ENCODE assay signal across 23 cellular contexts in the genomic region with DNA sequence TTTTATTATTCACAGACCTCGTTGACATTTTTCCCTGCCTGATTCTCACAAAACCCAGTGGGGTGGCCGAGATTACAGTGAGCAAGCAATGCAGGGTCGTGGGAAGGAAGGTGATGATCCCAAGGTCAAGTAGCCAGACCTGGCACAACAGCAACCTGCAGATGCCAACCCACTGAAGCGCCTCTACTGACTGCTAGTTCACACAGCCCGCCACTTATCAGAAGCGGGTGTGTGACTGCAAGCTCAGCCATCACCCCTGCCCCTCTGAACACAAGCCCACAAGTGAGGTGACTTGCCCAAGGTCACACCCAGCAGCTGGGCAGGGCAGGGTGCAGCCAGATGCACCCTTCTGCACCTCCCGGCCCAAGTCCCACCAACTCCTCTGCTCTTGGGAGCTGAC. TPM values are rescaled to one million over a fixed set of nuclear protein-coding genes. Genes with fewer than 3 reads are reported as not detected.
A peak's percentile ranks its signal among the peaks of the same experiment; 100 is the strongest.
DNase-seq lines count a peak whose midpoint lies in the region; ATAC-seq and TF ChIP-seq lines count a peak whose summit lies in the region.
"Had no signal": no experiment of that assay in that cellular context is flagged by ENCODE, and none has a peak within 500 bp of the region (broad histone marks: within the 10 kb centered on the region; RNA-seq: fewer than 3 reads in every experiment).

No MANE protein-coding gene starts in this region.

- POLR2A ChIA-PET in OCI-LY7 (lab: Charles Lee), result interaction anchor here (0.6 to 1.8 kb wide), 2 partner anchors 12 to 205 kb away, joined by 5 to 10 read pairs; no protein-coding TSS in a partner anchor
- POLR2A ChIA-PET in naive thymus-derived CD4-positive, alpha-beta T cell (lab: Charles Lee), result interaction anchor here (1.9 kb wide), 1 partner anchor 12 kb away, joined by 6 read pairs; no protein-coding TSS in a partner anchor
- POLR2A ChIA-PET in HEK293T (lab: Yijun Ruan, JAX), result no interaction called here

- H3K36me3 Mint-ChIP-seq in activated T-cell treated with anti-CD3 and anti-CD28 coated beads, Interleukin-2, amount 50 U/mL, for 24 hours (ENCODE audit: low read depth), result peaks cover 75% of the 10 kb centered on the region
- peaks cover 2 to 7% of the 10 kb centered on the region in 2 donors for H3K36me3 Mint-ChIP-seq in activated T-cell treated with anti-CD3 and anti-CD28 coated beads, Interleukin-2, amount 50 U/mL, for 72 hours (ENCODE audit: insufficient read depth in 2 of 2)
- H3K36me3 Mint-ChIP-seq in naive thymus-derived CD4-positive, alpha-beta T cell, result peaks cover 3 to 8% (median 6%) of the 10 kb centered on the region in 5 donors

- H3K4me1 ChIP-seq in OCI-LY7 (ENCODE audit: insufficient read depth, low read length, poor library complexity, severe bottlenecking), result peaks cover 23% of the 10 kb centered on the region
- H3K4me1 ChIP-seq in right cardiac atrium (ENCODE audit: control insufficient read depth, insufficient read depth, low read length), result no peaks in the 10 kb centered on the region
- H3K4me1 ChIP-seq in naive thymus-derived CD4-positive, alpha-beta T cell (ENCODE audit: control insufficient read depth in 2 of 2, insufficient read depth in 2 of 2, low read length in 2 of 2), result peaks cover 0 to 5% of the 10 kb centered on the region in 2 donors

- no peaks in the 10 kb centered on the region for H3K9me2 ChIP-seq in OCI-LY7 (ENCODE audit: insufficient read depth, low read length)

- H4K20me1 ChIP-seq in OCI-LY7 (ENCODE audit: insufficient read depth, low read length), result no peaks in the 10 kb centered on the region

- no peak overlapping the region for H2AFZ ChIP-seq in OCI-LY7 (ENCODE audit: low read length)

- H3K4me1 Mint-ChIP-seq in activated T-cell treated with anti-CD3 and anti-CD28 coated beads, Interleukin-2, amount 50 U/mL, for 24 hours (ENCODE audit: low read depth), result peaks cover 31% of the 10 kb centered on the region
- peaks cover 30% of the 10 kb centered on the region for H3K4me1 Mint-ChIP-seq in activated T-cell treated with anti-CD3 and anti-CD28 coated beads, Interleukin-2, amount 50 U/mL, for 72 hours (ENCODE audit: low read depth)
- H3K4me1 Mint-ChIP-seq in naive thymus-derived CD4-positive, alpha-beta T cell, result peaks cover 3 to 29% (median 17%) of the 10 kb centered on the region in 7 donors

- H3K79me2 ChIP-seq in OCI-LY7 (ENCODE audit: insufficient read depth, low read depth, low read length), result peaks cover 77% of the 10 kb centered on the region

- H3K4me3 ChIP-seq in OCI-LY7 (ENCODE audit: low read depth, low read length, poor library complexity, severe bottlenecking) (no peak overlapping the region), right cardiac atrium (ENCODE audit: low read length) (no peak overlapping the region)
- H3K4me3 ChIP-seq in naive thymus-derived CD4-positive, alpha-beta T cell (ENCODE audit: low read length), result no peak overlapping the region
- H3K4me3 ChIP-seq: dorsolateral prefrontal cortex, ovary, upper lobe of left lung had no signal

- TF ChIP-seq CTCF in OCI-LY7 (conservative IDR thresholded peaks at IDR 0.05; ENCODE audit: low read length), result no peak

- WGBS in right cardiac atrium, result 64% methylated on average over 7 of the region's 7 CpGs

- CTCF ChIA-PET in OCI-LY7 (lab: Charles Lee; ENCODE audit: unreplicated experiment) (no interaction called here), HEK293T (lab: Yijun Ruan, JAX) (interaction anchor here (2.5 kb wide), 1 partner anchor 12 kb away, joined by 8 read pairs; no protein-coding TSS in a partner anchor)
- CTCF ChIA-PET in naive thymus-derived CD4-positive, alpha-beta T cell (lab: Charles Lee), result interaction anchor here (1.1 kb wide), 1 partner anchor 59 kb away, joined by 3 read pairs; no protein-coding TSS in a partner anchor

- H3K27ac Mint-ChIP-seq in activated T-cell treated with anti-CD3 and anti-CD28 coated beads, Interleukin-2, amount 50 U/mL, for 24 hours, result peak overlapping the region; percentile 52
- H3K27ac Mint-ChIP-seq in activated T-cell treated with anti-CD3 and anti-CD28 coated beads, Interleukin-2, amount 50 U/mL, for 72 hours, result no peak overlapping the region
- peak overlapping the region in 1 of 9 donors; percentile 19 for H3K27ac Mint-ChIP-seq in naive thymus-derived CD4-positive, alpha-beta T cell
- H3K27ac Mint-ChIP-seq: activated naive CD4-positive, alpha-beta T cell treated with anti-CD3 and anti-CD28 coated beads, Interleukin-2, amount 50 U/mL, for 24 hours had no signal

- intact Hi-C loops in OCI-LY7 (cut with micrococcal nuclease; ENCODE audit: unreplicated experiment), result no loop called here
- intact Hi-C loops in right cardiac atrium (cut with DNase I), result no loop called here
- intact Hi-C loops in posterior vena cava (cut with DNase I), result no loop called here
- intact Hi-C loops in naive thymus-derived CD4-positive, alpha-beta T cell (cut with micrococcal nuclease), result no loop called here

- no TSS peak for BruUV-seq in OCI-LY7 (replicated peaks; lab: Mats Ljungman, UMichigan)

- no peak for ATAC-seq in activated T-cell treated with anti-CD3 and anti-CD28 coated beads, Interleukin-2, amount 50 U/mL, for 72 hours (replicated peaks in 1 of 2)
- ATAC-seq in right cardiac atrium, result no peak
- ATAC-seq in naive thymus-derived CD4-positive, alpha-beta T cell, result no peak
- ATAC-seq: activated T-cell treated with anti-CD3 and anti-CD28 coated beads, Interleukin-2, amount 50 U/mL, for 4 hours; Panc1 had no signal

- H3K9me3 ChIP-seq in OCI-LY7 (ENCODE audit: low read length) (no peaks in the 10 kb centered on the region), right cardiac atrium (ENCODE audit: control insufficient read depth, low read length) (no peaks in the 10 kb centered on the region)
- no peaks in the 10 kb centered on the region for H3K9me3 ChIP-seq in naive thymus-derived CD4-positive, alpha-beta T cell (ENCODE audit: control insufficient read depth in 2 of 3, low read length in 3 of 3)
- H3K9me3 ChIP-seq: ovary, upper lobe of left lung had no signal

- no peaks in the 10 kb centered on the region for H3K27me3 Mint-ChIP-seq in activated T-cell treated with anti-CD3 and anti-CD28 coated beads, Interleukin-2, amount 50 U/mL, for 24 hours
- H3K27me3 Mint-ChIP-seq in activated T-cell treated with anti-CD3 and anti-CD28 coated beads, Interleukin-2, amount 50 U/mL, for 72 hours (ENCODE audit: low read depth), result no peaks in the 10 kb centered on the region
- no peaks in the 10 kb centered on the region for H3K27me3 Mint-ChIP-seq in naive thymus-derived CD4-positive, alpha-beta T cell
- H3K27me3 Mint-ChIP-seq: activated naive CD4-positive, alpha-beta T cell treated with anti-CD3 and anti-CD28 coated beads, Interleukin-2, amount 50 U/mL, for 24 hours had no signal

- no peak overlapping the region for H3K4me2 ChIP-seq in OCI-LY7 (ENCODE audit: low read length)
- H3K4me2 ChIP-seq: KMS-11 had no signal

- peaks cover 68% of the 10 kb centered on the region for H3K36me3 ChIP-seq in OCI-LY7 (ENCODE audit: insufficient read depth, low read length)
- peaks cover 0 to 20% (median 8%) of the 10 kb centered on the region in 3 experiments for H3K36me3 ChIP-seq in naive thymus-derived CD4-positive, alpha-beta T cell (ENCODE audit: control insufficient read depth in 2 of 3, insufficient read depth in 3 of 3, low read length in 3 of 3)
- H3K36me3 ChIP-seq: ovary had no signal

- H3K4me3 Mint-ChIP-seq in activated T-cell treated with anti-CD3 and anti-CD28 coated beads, Interleukin-2, amount 50 U/mL, for 24 hours, result no peak overlapping the region
- no peak overlapping the region for H3K4me3 Mint-ChIP-seq in activated T-cell treated with anti-CD3 and anti-CD28 coated beads, Interleukin-2, amount 50 U/mL, for 72 hours
- no peak overlapping the region for H3K4me3 Mint-ChIP-seq in naive thymus-derived CD4-positive, alpha-beta T cell
- H3K4me3 Mint-ChIP-seq: activated naive CD4-positive, alpha-beta T cell treated with anti-CD3 and anti-CD28 coated beads, Interleukin-2, amount 50 U/mL, for 24 hours; activated T-cell treated with anti-CD3 and anti-CD28 coated beads, Interleukin-2, amount 50 U/mL, for 4 hours had no signal

- no peaks in the 10 kb centered on the region for H3K9me3 Mint-ChIP-seq in activated T-cell treated with anti-CD3 and anti-CD28 coated beads, Interleukin-2, amount 50 U/mL, for 24 hours
- no peaks in the 10 kb centered on the region for H3K9me3 Mint-ChIP-seq in activated T-cell treated with anti-CD3 and anti-CD28 coated beads, Interleukin-2, amount 50 U/mL, for 72 hours
- H3K9me3 Mint-ChIP-seq in naive thymus-derived CD4-positive, alpha-beta T cell, result peaks cover 0 to 2% (median 0%) of the 10 kb centered on the region in 11 donors
- H3K9me3 Mint-ChIP-seq: activated naive CD4-positive, alpha-beta T cell treated with anti-CD3 and anti-CD28 coated beads, Interleukin-2, amount 50 U/mL, for 24 hours; activated T-cell treated with anti-CD3 and anti-CD28 coated beads, Interleukin-2, amount 50 U/mL, for 4 hours had no signal

- no peaks in the 10 kb centered on the region for H3K27me3 ChIP-seq in right cardiac atrium (ENCODE audit: control insufficient read depth, insufficient read depth)
- no peaks in the 10 kb centered on the region for H3K27me3 ChIP-seq in naive thymus-derived CD4-positive, alpha-beta T cell (ENCODE audit: control insufficient read depth in 2 of 2, insufficient read depth in 2 of 2, low read length in 2 of 2)
- H3K27me3 ChIP-seq: dorsolateral prefrontal cortex, ovary, upper lobe of left lung had no signal

- no peak for DNase-seq in activated T-cell treated with anti-CD3 and anti-CD28 coated beads, Interleukin-2, amount 50 U/mL, for 24 hours
- no peak for DNase-seq in activated T-cell treated with anti-CD3 and anti-CD28 coated beads, Interleukin-2, amount 50 U/mL, for 72 hours
- no peak for DNase-seq in OCI-LY7 (ENCODE audit: low spot score)
- peak in 2 of 3 donors; percentile 55 to 57 for DNase-seq in right cardiac atrium
- DNase-seq in posterior vena cava (ENCODE audit: low spot score), result peak; percentile 75
- no peak for DNase-seq in hypothalamus (lab: John Stamatoyannopoulos, UW)
- no peak for DNase-seq in naive thymus-derived CD4-positive, alpha-beta T cell
- no peak for DNase-seq in HEK293T (ENCODE audit: extremely low spot score)
- DNase-seq: 8988T; activated T-cell treated with anti-CD3 and anti-CD28 coated beads, Interleukin-2, amount 50 U/mL, for 4 hours; cerebellar nuclear complex; dorsolateral prefrontal cortex; NCI-H146; NCI-H2171; upper lobe of left lung had no signal

- H3K27ac ChIP-seq in OCI-LY7 (ENCODE audit: low read depth, low read length, poor library complexity, severe bottlenecking) (peak overlapping the region; percentile 15), right cardiac atrium (ENCODE audit: low read length) (no peak overlapping the region)
- no peak overlapping the region for H3K27ac ChIP-seq in naive thymus-derived CD4-positive, alpha-beta T cell (ENCODE audit: low read depth, low read length)
- H3K27ac ChIP-seq: dorsolateral prefrontal cortex, KMS-11, upper lobe of left lung had no signal

RNA-seq across cellular contexts. Expression of gene TFAP4, which starts 7.1 kb away (rescaled TPM):
- 10 to 100 TPM; 17.8 to 27.2 TPM for total RNA-seq in activated T-cell treated with anti-CD3 and anti-CD28 coated beads, Interleukin-2, amount 50 U/mL, for 72 hours
- 30.8 and 41.2 TPM in 2 replicates for total RNA-seq in OCI-LY7 (2014; rRNA removed; shearing (Covaris generic))
- total RNA-seq in OCI-LY7 (2022) (41.9 and 43.2 TPM in 2 replicates), right cardiac atrium (1 to 10 TPM; 2.3 to 4.2 (median 3.5) TPM), posterior vena cava (1 to 10 TPM; 4.0 to 5.4 TPM)
- 2.1 TPM for polyA plus RNA-seq in right cardiac atrium
- total RNA-seq in naive thymus-derived CD4-positive, alpha-beta T cell, result 10 to 100 TPM; 14.9 to 35.8 (median 25.3) TPM
- 1 to 10 TPM; 1.3 to 2.1 TPM for polyA plus RNA-seq in naive thymus-derived CD4-positive, alpha-beta T cell

RNA-seq across cellular contexts. Expression of gene SRL, which starts 23.8 kb away (rescaled TPM):
- not detected for total RNA-seq in activated T-cell treated with anti-CD3 and anti-CD28 coated beads, Interleukin-2, amount 50 U/mL, for 72 hours
- total RNA-seq in OCI-LY7 (2014; rRNA removed; shearing (Covaris generic)), result not detected in 2 replicates
- total RNA-seq in OCI-LY7 (2022) (not detected in 2 replicates), right cardiac atrium (100 to 1,000 TPM; 338 to 395 (median 359) TPM), posterior vena cava (1 to 10 TPM; 4.1 to 4.6 TPM)
- 255 TPM for polyA plus RNA-seq in right cardiac atrium
- not detected for total RNA-seq in naive thymus-derived CD4-positive, alpha-beta T cell
- not detected for polyA plus RNA-seq in naive thymus-derived CD4-positive, alpha-beta T cell
- total RNA-seq: activated CD8-positive, alpha-beta memory T cell treated with anti-CD3 and anti-CD28 coated beads for 36 hours; HT1080; SK-MEL-5; T-helper 1 cell treated with Interleukin-12 subunit alpha and Interleukin-12 subunit beta and Interleukin-4 antibody, amounts not matched to agents 30 ng/mL and 1 ng/mL, for 36 hours had no signal

RNA-seq across cellular contexts. Expression of gene GLIS2, which starts 50.2 kb away (rescaled TPM):
- total RNA-seq in activated T-cell treated with anti-CD3 and anti-CD28 coated beads, Interleukin-2, amount 50 U/mL, for 72 hours, result 1 to 10 TPM; 1.3 to 1.7 TPM
- total RNA-seq in OCI-LY7 (2014; rRNA removed; shearing (Covaris generic)), result not detected in 2 replicates
- total RNA-seq in OCI-LY7 (2022), result 0.08 TPM in 1 of 2 replicates, not detected in the other
- total RNA-seq in right cardiac atrium, result 10 to 100 TPM; 20.0 to 34.6 (median 33.1) TPM
- 15.2 TPM for polyA plus RNA-seq in right cardiac atrium
- 10 to 100 TPM; 35.6 to 49.0 TPM for total RNA-seq in posterior vena cava
- total RNA-seq in naive thymus-derived CD4-positive, alpha-beta T cell, result under 1 TPM in 1 of 5 experiments, not detected in 4; 0.53 TPM
- polyA plus RNA-seq in naive thymus-derived CD4-positive, alpha-beta T cell, result not detected

Comparison
In these comparisons a context has a peak if more than half of its experiments do, and no peak if none do; other contexts are left out.
1. DNase-seq: peak in right cardiac atrium (2 of 3) and posterior vena cava (single experiment); none in activated T-cell treated with anti-CD3 and anti-CD28 coated beads, Interleukin-2, amount 50 U/mL, for 24 hours (single experiment), activated T-cell treated with anti-CD3 and anti-CD28 coated beads, Interleukin-2, amount 50 U/mL, for 72 hours (0 of 2), OCI-LY7 (single experiment), hypothalamus (0 of 51), naive thymus-derived CD4-positive, alpha-beta T cell (0 of 9) and HEK293T (single experiment).
2. RNA of gene SRL, which starts 23.8 kb away (total RNA-seq): 338 to 395 TPM in right cardiac atrium; 4.1 to 4.6 TPM in posterior vena cava, not detected in OCI-LY7, not detected in activated T-cell treated with anti-CD3 and anti-CD28 coated beads, Interleukin-2, amount 50 U/mL, for 72 hours and not detected in naive thymus-derived CD4-positive, alpha-beta T cell; every median in the first group is over 10 times any median in the second.
3. RNA of gene GLIS2, which starts 50.2 kb away (total RNA-seq): 35.6 to 49.0 TPM in posterior vena cava and 20.0 to 34.6 TPM in right cardiac atrium; 1.3 to 1.7 TPM in activated T-cell treated with anti-CD3 and anti-CD28 coated beads, Interleukin-2, amount 50 U/mL, for 72 hours, 0.08 TPM in OCI-LY7 and 0.53 TPM in naive thymus-derived CD4-positive, alpha-beta T cell; every median in the first group is over 4 times any median in the second.